Comparison of ENCODE assay signal across 34 cellular contexts in genomic region chr9:1954238-1954637, GRCh38.
"Had no signal": no experiment of that assay in that cellular context is flagged by ENCODE, and none has a peak within 500 bp of the region (broad histone marks: within the 10 kb centered on the region; RNA-seq: fewer than 3 reads in every experiment).

No MANE protein-coding gene starts in this region.

- DNase-seq: Karpas-422, Kasumi-1, MG63, MM.1S, MV-4-11, NCI-H1048, NCI-H1092, NCI-H1092 treated with DMSO at 0.1 percent for 48 hours, NCI-H1105, NCI-H1105 treated with DMSO at 0.1 percent for 48 hours, NCI-H1417, NCI-H1417 treated with DMSO at 0.1 percent for 48 hours, NCI-H1436, NCI-H1436 treated with DMSO at 0.1 percent for 48 hours, NCI-H146, NCI-H1694, NCI-H1694 treated with DMSO at 0.1 percent for 48 hours, NCI-H187, NCI-H187 treated with DMSO at 0.1 percent for 48 hours, NCI-H1930, NCI-H2029, NCI-H2029 treated with DMSO at 0.1 percent for 48 hours, NCI-H2081, NCI-H2081 treated with DMSO at 0.1 percent for 48 hours, NCI-H2107, NCI-H2171, NCI-H2171 treated with DMSO at 0.1 percent for 48 hours, NCI-H2227 treated with DMSO at 0.1 percent for 48 hours, NCI-H226, NCI-H345, NCI-H446, NCI-H446 treated with DMSO at 0.1 percent for 48 hours, NCI-H510A, NCI-H510A treated with DMSO at 0.1 percent for 48 hours had no signal
